Comparison of ENCODE assay signal across 8 cellular contexts in genomic region chr16:27549607-27549856, GRCh38. TPM values are rescaled to one million over a fixed set of nuclear protein-coding genes. Genes with fewer than 3 reads are reported as not detected.
DNase-seq lines count a peak whose midpoint lies in the region; ATAC-seq and TF ChIP-seq lines count a peak whose summit lies in the region.

No MANE protein-coding gene starts in this region.

- H3K27ac Mint-ChIP-seq in activated naive CD4-positive, alpha-beta T cell treated with anti-CD3 and anti-CD28 coated beads, Interleukin-2, amount 50 U/mL, for 72 hours = peak overlapping the region; percentile 99 to 100

- H3K9me3 Mint-ChIP-seq in activated naive CD4-positive, alpha-beta T cell treated with anti-CD3 and anti-CD28 coated beads, Interleukin-2, amount 50 U/mL, for 72 hours = no peaks in the 10 kb centered on the region

- peaks cover 4 to 12% of the 10 kb centered on the region in 2 donors for H3K36me3 Mint-ChIP-seq in activated naive CD4-positive, alpha-beta T cell treated with anti-CD3 and anti-CD28 coated beads, Interleukin-2, amount 50 U/mL, for 72 hours

- no peak for DNase-seq in activated naive CD4-positive, alpha-beta T cell treated with anti-CD3 and anti-CD28 coated beads, Interleukin-2, amount 50 U/mL, for 72 hours (ENCODE audit: low spot score in 2 of 2)
- DNase-seq in iPS-NIHi7 (ENCODE audit: extremely low spot score) (peak; percentile 67), suprapubic skin (ENCODE audit: low spot score in 2 of 2) (no peak), kidney tubule cell (ENCODE audit: low spot score) (no peak), NCI-H774 (lab: John Stamatoyannopoulos, UW) (no peak), SIG-M5 treated with dmso at 0.1 percent for 504 hours (lab: John Stamatoyannopoulos, UW; ENCODE audit: unreplicated experiment) (no peak)

- ATAC-seq in GM19025 (IDR thresholded peaks at IDR 0.05; ENCODE audit: low read depth, unreplicated experiment) (peak; percentile 21), HG03045 (IDR thresholded peaks at IDR 0.05; ENCODE audit: unreplicated experiment) (peak; percentile 27)
- peak; percentile 44 to 46 for ATAC-seq in activated naive CD4-positive, alpha-beta T cell treated with anti-CD3 and anti-CD28 coated beads, Interleukin-2, amount 50 U/mL, for 72 hours

- H3K4me3 ChIP-seq in suprapubic skin = peak overlapping the region; percentile 83

- WGBS in suprapubic skin = 0% methylated on average over 12 of the region's 24 CpGs

- H3K36me3 ChIP-seq in suprapubic skin = peaks cover 7% of the 10 kb centered on the region

- no peak for TF ChIP-seq CTCF in suprapubic skin (IDR thresholded peaks at IDR 0.05)

- H3K9me3 ChIP-seq in suprapubic skin = no peaks in the 10 kb centered on the region

- H3K4me1 ChIP-seq in suprapubic skin = peaks cover 51% of the 10 kb centered on the region

- no peak for TF ChIP-seq EP300 in suprapubic skin (IDR thresholded peaks at IDR 0.05)

- H3K27ac ChIP-seq in suprapubic skin = peak overlapping the region; percentile 81

- H3K27me3 ChIP-seq in suprapubic skin = no peaks in the 10 kb centered on the region

- TF ChIP-seq POLR2A in suprapubic skin (IDR thresholded peaks at IDR 0.05) = no peak

RNA-seq across cellular contexts. Expression of gene GTF3C1, which starts 0.2 kb away (rescaled TPM):
- 10 to 100 TPM; 53.3 to 70.0 TPM for total RNA-seq in activated naive CD4-positive, alpha-beta T cell treated with anti-CD3 and anti-CD28 coated beads, Interleukin-2, amount 50 U/mL, for 72 hours
- total RNA-seq in suprapubic skin = 100 to 1,000 TPM; 129 to 276 (median 181) TPM

RNA-seq across cellular contexts. Expression of gene KATNIP, which starts 0.4 kb away (rescaled TPM):
- 10 to 100 TPM; 15.0 to 18.3 TPM for total RNA-seq in activated naive CD4-positive, alpha-beta T cell treated with anti-CD3 and anti-CD28 coated beads, Interleukin-2, amount 50 U/mL, for 72 hours
- total RNA-seq in suprapubic skin = 10 to 100 TPM; 27.6 to 52.7 (median 32.1) TPM
